In the genomic region with DNA sequence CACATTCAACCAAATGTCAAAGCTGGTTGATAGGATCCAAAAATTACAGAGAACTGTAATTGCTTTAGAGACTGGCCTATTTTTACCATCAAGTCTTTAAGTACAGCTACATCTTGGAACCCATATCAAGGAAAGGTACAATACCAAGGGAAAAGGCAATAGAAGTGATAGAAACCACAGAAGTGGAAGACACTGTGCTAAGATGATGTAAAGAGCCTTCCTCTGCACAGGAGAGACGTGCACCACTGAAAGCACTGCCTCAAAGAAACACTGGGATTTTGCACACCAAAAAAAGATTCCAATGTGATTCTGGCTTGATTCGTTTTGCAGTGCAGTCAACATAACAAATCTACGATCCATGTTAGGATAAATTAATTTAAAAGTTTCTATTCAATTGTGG, we compare ENCODE assay signal across 11 cellular contexts.
DNase-seq lines count a peak whose midpoint lies in the region; ATAC-seq and TF ChIP-seq lines count a peak whose summit lies in the region.
"Had no signal": no experiment of that assay in that cellular context is flagged by ENCODE, and none has a peak within 500 bp of the region (broad histone marks: within the 10 kb centered on the region; RNA-seq: fewer than 3 reads in every experiment).

No MANE protein-coding gene starts in this region.

- H3K27ac ChIP-seq in temporal lobe (ENCODE audit: low read depth, low read length) = peak overlapping the region; percentile 39
- H3K27ac ChIP-seq: coronary artery had no signal

- CTCF ChIA-PET in Calu3 (lab: Charles Lee) = no interaction called here

- peaks cover 8 to 9% of the 10 kb centered on the region in 2 donors for H3K9me3 Mint-ChIP-seq in activated T-cell treated with anti-CD3 and anti-CD28 coated beads, Interleukin-2, amount 50 U/mL, for 72 hours
- H3K9me3 Mint-ChIP-seq in activated naive CD8-positive, alpha-beta T cell treated with anti-CD3 and anti-CD28 coated beads for 36 hours = peaks cover 12% of the 10 kb centered on the region
- peaks cover 3% of the 10 kb centered on the region for H3K9me3 Mint-ChIP-seq in Calu3 (ENCODE audit: low read depth, unreplicated experiment)

- no peak for DNase-seq in activated T-cell treated with anti-CD3 and anti-CD28 coated beads, Interleukin-2, amount 50 U/mL, for 72 hours
- no peak for DNase-seq in activated T-cell treated with anti-CD3 and anti-CD28 coated beads, Interleukin-2, amount 50 U/mL, for 1 hour
- DNase-seq in activated naive CD8-positive, alpha-beta T cell treated with anti-CD3 and anti-CD28 coated beads for 36 hours = no peak
- DNase-seq in Calu3 (no peak), retina (no peak), NCI-H2171 treated with DMSO at 0.1 percent for 48 hours (lab: John Stamatoyannopoulos, UW) (no peak)
- DNase-seq: NCI-H510A, SHP77 treated with DMSO at 0.1 percent for 48 hours had no signal

- peak overlapping the region; percentile 65 to 91 for H3K4me3 Mint-ChIP-seq in activated T-cell treated with anti-CD3 and anti-CD28 coated beads, Interleukin-2, amount 50 U/mL, for 72 hours
- peak overlapping the region; percentile 58 for H3K4me3 Mint-ChIP-seq in activated naive CD8-positive, alpha-beta T cell treated with anti-CD3 and anti-CD28 coated beads for 36 hours
- H3K4me3 Mint-ChIP-seq in Calu3 (ENCODE audit: low read depth, unreplicated experiment) = no peak overlapping the region

- TF ChIP-seq CTCF in Calu3 (IDR thresholded peaks at IDR 0.05; ENCODE audit: unreplicated experiment) = no peak

- ATAC-seq in activated T-cell treated with anti-CD3 and anti-CD28 coated beads, Interleukin-2, amount 50 U/mL, for 72 hours (replicated peaks in 1 of 2) = no peak
- ATAC-seq in HG03442 (IDR thresholded peaks at IDR 0.05; ENCODE audit: unreplicated experiment) = peak; percentile 19

- H3K36me3 Mint-ChIP-seq in activated T-cell treated with anti-CD3 and anti-CD28 coated beads, Interleukin-2, amount 50 U/mL, for 72 hours (ENCODE audit: insufficient read depth in 2 of 2) = peaks cover 19 to 49% of the 10 kb centered on the region in 2 donors
- peaks cover 76% of the 10 kb centered on the region for H3K36me3 Mint-ChIP-seq in activated naive CD8-positive, alpha-beta T cell treated with anti-CD3 and anti-CD28 coated beads for 36 hours
- H3K36me3 Mint-ChIP-seq in Calu3 (ENCODE audit: insufficient read depth, unreplicated experiment) = no peaks in the 10 kb centered on the region

- H3K4me1 Mint-ChIP-seq in activated T-cell treated with anti-CD3 and anti-CD28 coated beads, Interleukin-2, amount 50 U/mL, for 72 hours (ENCODE audit: low read depth) = peaks cover 95% of the 10 kb centered on the region
- peaks cover 84% of the 10 kb centered on the region for H3K4me1 Mint-ChIP-seq in activated naive CD8-positive, alpha-beta T cell treated with anti-CD3 and anti-CD28 coated beads for 36 hours
- no peaks in the 10 kb centered on the region for H3K4me1 Mint-ChIP-seq in Calu3 (ENCODE audit: low read depth, unreplicated experiment)

- no TSS peak for BruUV-seq in Calu3 (replicated peaks; lab: Mats Ljungman, UMichigan)

- H3K27me3 Mint-ChIP-seq in activated T-cell treated with anti-CD3 and anti-CD28 coated beads, Interleukin-2, amount 50 U/mL, for 72 hours (ENCODE audit: low read depth) = no peaks in the 10 kb centered on the region
- H3K27me3 Mint-ChIP-seq in activated naive CD8-positive, alpha-beta T cell treated with anti-CD3 and anti-CD28 coated beads for 36 hours = no peaks in the 10 kb centered on the region
- peaks cover 30% of the 10 kb centered on the region for H3K27me3 Mint-ChIP-seq in Calu3 (ENCODE audit: unreplicated experiment)

- peak overlapping the region; percentile 98 for H3K27ac Mint-ChIP-seq in activated T-cell treated with anti-CD3 and anti-CD28 coated beads, Interleukin-2, amount 50 U/mL, for 72 hours
- H3K27ac Mint-ChIP-seq in activated naive CD8-positive, alpha-beta T cell treated with anti-CD3 and anti-CD28 coated beads for 36 hours = peak overlapping the region; percentile 95
- H3K27ac Mint-ChIP-seq in Calu3 (ENCODE audit: unreplicated experiment) = no peak overlapping the region

- intact Hi-C loops in Calu3 (cut with micrococcal nuclease; ENCODE audit: unreplicated experiment) = no loop called here
